10 cellular contexts compared by ENCODE assay signal in the genomic region with DNA sequence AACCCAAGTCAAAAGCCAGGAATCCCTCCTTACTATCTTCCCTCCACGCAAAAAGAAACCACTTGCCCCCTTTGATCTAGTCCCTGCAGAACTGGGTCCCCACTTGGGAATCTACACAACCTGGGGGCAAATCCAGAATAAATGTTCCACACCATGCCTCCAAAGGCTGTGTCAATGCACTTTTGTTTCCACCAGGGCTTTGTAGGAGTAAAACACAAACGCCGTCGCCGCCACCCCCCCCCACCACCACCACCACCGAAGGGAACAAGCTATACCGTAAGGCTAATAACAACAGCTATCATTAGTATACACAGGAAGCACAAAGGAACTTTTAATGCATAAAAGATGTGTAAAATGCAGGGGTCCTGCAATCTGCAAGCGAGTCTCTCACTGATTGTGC. TPM values are rescaled to one million over a fixed set of nuclear protein-coding genes. Genes with fewer than 3 reads are reported as not detected.
DNase-seq lines count a peak whose midpoint lies in the region; ATAC-seq, FAIRE-seq and TF ChIP-seq lines count a peak whose summit lies in the region.
"Had no signal": no experiment of that assay in that cellular context is flagged by ENCODE, and none has a peak within 500 bp of the region (broad histone marks: within the 10 kb centered on the region; RNA-seq: fewer than 3 reads in every experiment).

No MANE protein-coding gene starts in this region.

- in situ Hi-C loops in K562 (cut with MboI) = no loop called here

- H3K4me3 ChIP-seq in CD8-positive, alpha-beta T cell (ENCODE audit: low read depth, low read length) = peak overlapping the region; percentile 37
- 0 out of 2 replicates have a peak overlapping the region, but pooled peaks have one; percentile 6 for H3K4me3 ChIP-seq in K562

- DNase-seq in CD8-positive, alpha-beta T cell = no peak
- no peak for DNase-seq in K562 (ENCODE audit: extremely low read depth in 1 of 4, low spot score in 3 of 4)
- no peak for DNase-seq in neural crest cell (ENCODE audit: low read depth, low spot score)
- no peak for DNase-seq in central memory CD4-positive, alpha-beta T cell
- DNase-seq in MV-4-11 (lab: John Stamatoyannopoulos, UW) = no peak
- no peak for DNase-seq in NCI-H69 (lab: John Stamatoyannopoulos, UW)
- DNase-seq: activated CD8-positive, alpha-beta memory T cell treated with anti-CD3 and anti-CD28 coated beads for 24 hours; cerebellar nuclear complex had no signal

- no peaks in the 10 kb centered on the region for H3K9me3 Mint-ChIP-seq in CD8-positive, alpha-beta T cell
- H3K9me3 Mint-ChIP-seq in IgD-negative memory B cell = no peaks in the 10 kb centered on the region
- no peaks in the 10 kb centered on the region for H3K9me3 Mint-ChIP-seq in neural crest cell

- peak overlapping the region; percentile 38 to 72; a peak in 2 of 4 replicates for H3K9ac ChIP-seq in K562 (ENCODE audit: insufficient read depth in 1 of 2, low read depth in 2 of 2, low read length in 2 of 2)

- CTCF ChIA-PET in CD8-positive, alpha-beta T cell (lab: Charles Lee) = no interaction called here
- CTCF ChIA-PET in K562 (lab: Yijun Ruan, JAX; ENCODE audit: low intra/inter-chr PET ratio) = no interaction called here

- H3K27ac ChIP-seq in CD8-positive, alpha-beta T cell (ENCODE audit: low read depth, low read length) = no peak overlapping the region
- peak overlapping the region; percentile 55; the same call in 2 of the 3 replicates for H3K27ac ChIP-seq in K562 (ENCODE audit: extremely low read depth, low read depth, low read length)

- H3K27me3 ChIP-seq in CD8-positive, alpha-beta T cell (ENCODE audit: insufficient read depth, low read length) = no peaks in the 10 kb centered on the region
- H3K27me3 ChIP-seq in K562 (ENCODE audit: control insufficient read depth in 2 of 2, insufficient read depth in 2 of 2, low read length in 2 of 2) = no peaks in the 10 kb centered on the region

- no peaks in the 10 kb centered on the region for H3K36me3 ChIP-seq in CD8-positive, alpha-beta T cell (ENCODE audit: insufficient read depth, low read length)
- peaks cover 77% of the 10 kb centered on the region for H3K36me3 ChIP-seq in K562 (ENCODE audit: control insufficient read depth, insufficient read depth, low read length)

- peak overlapping the region; percentile 63 for H3K4me2 ChIP-seq in K562 (ENCODE audit: insufficient read depth, low read length)

- H3K27ac Mint-ChIP-seq in CD8-positive, alpha-beta T cell = no peak overlapping the region
- peak overlapping the region in 1 of 3 donors; percentile 67 for H3K27ac Mint-ChIP-seq in IgD-negative memory B cell
- H3K27ac Mint-ChIP-seq in neural crest cell (ENCODE audit: unreplicated experiment) = no peak overlapping the region

- H3K27me3 Mint-ChIP-seq in CD8-positive, alpha-beta T cell (ENCODE audit: low read depth) = no peaks in the 10 kb centered on the region
- peaks cover 9% of the 10 kb centered on the region for H3K27me3 Mint-ChIP-seq in IgD-negative memory B cell
- H3K27me3 Mint-ChIP-seq in neural crest cell (ENCODE audit: low read depth) = peaks cover 33% of the 10 kb centered on the region

- intact Hi-C loops in CD8-positive, alpha-beta T cell (cut with DNase I, micrococcal nuclease) = no loop called here
- intact Hi-C loops in K562 (cut with micrococcal nuclease) = no loop called here

- TF ChIP-seq RAD21 in K562 (CRISPR knock-in tag; conservative IDR thresholded peaks at IDR 0.05 in 1 of 2, IDR thresholded peaks at IDR 0.05 in 1 of 2) = no peak

- BruUV-seq in K562 (replicated peaks; lab: Mats Ljungman, UMichigan) = no TSS peak

- H3K9me3 ChIP-seq in CD8-positive, alpha-beta T cell (ENCODE audit: low read length) = no peaks in the 10 kb centered on the region
- H3K9me3 ChIP-seq in K562 (replicated peaks; ENCODE audit: control insufficient read depth, insufficient read depth, low read depth, low read length) = no peaks in the 10 kb centered on the region

- no peak for ATAC-seq in CD8-positive, alpha-beta T cell
- ATAC-seq in K562 = no peak

- 8% methylated on average over 3 of the region's 8 CpGs for WGBS in K562 (ENCODE audit: insufficient coverage, low coverage, missing lambda C conversion rate)

- TF ChIP-seq POLR2A in K562 (conservative IDR thresholded peaks at IDR 0.05) = no peak

- TF ChIP-seq CTCF in CD8-positive, alpha-beta T cell (IDR thresholded peaks at IDR 0.05) = no peak
- TF ChIP-seq CTCF in K562 (IDR thresholded peaks at IDR 0.05 in 2 of 3, conservative IDR thresholded peaks at IDR 0.05 in 1 of 3; ENCODE audit: insufficient read depth in 2 of 3, low read depth in 1 of 3, low read length in 3 of 3) = no peak
- no peak for TF ChIP-seq CTCF in neural crest cell (conservative IDR thresholded peaks at IDR 0.05)

- no peak for FAIRE-seq in K562 (lab: Jason Lieb, UNC)
- FAIRE-seq: RCC 7860 had no signal

- H3K36me3 Mint-ChIP-seq in CD8-positive, alpha-beta T cell = no peaks in the 10 kb centered on the region
- H3K36me3 Mint-ChIP-seq in IgD-negative memory B cell = peaks cover 2% of the 10 kb centered on the region
- no peaks in the 10 kb centered on the region for H3K36me3 Mint-ChIP-seq in neural crest cell (ENCODE audit: low read depth)

- peaks cover 74% of the 10 kb centered on the region for H3K4me1 Mint-ChIP-seq in CD8-positive, alpha-beta T cell (ENCODE audit: low read depth)
- H3K4me1 Mint-ChIP-seq in IgD-negative memory B cell = peaks cover 19 to 36% (median 29%) of the 10 kb centered on the region in 3 donors
- H3K4me1 Mint-ChIP-seq in neural crest cell = peaks cover 79% of the 10 kb centered on the region

- peaks cover 97% of the 10 kb centered on the region for H4K20me1 ChIP-seq in K562 (replicated peaks; ENCODE audit: control insufficient read depth, insufficient read depth, low read length)

- peaks cover 65% of the 10 kb centered on the region for H3K4me1 ChIP-seq in CD8-positive, alpha-beta T cell (ENCODE audit: insufficient read depth, low read length)
- peaks cover 55 to 64% of the 10 kb centered on the region in 2 experiments for H3K4me1 ChIP-seq in K562 (replicated peaks in 1 of 2; ENCODE audit: control insufficient read depth in 2 of 2, insufficient read depth in 2 of 2, low read length in 2 of 2)

- peaks cover 23% of the 10 kb centered on the region for H3K9me1 ChIP-seq in K562 (ENCODE audit: control insufficient read depth, insufficient read depth, low read length)

- peaks cover 99% of the 10 kb centered on the region for H3K79me2 ChIP-seq in K562 (ENCODE audit: control insufficient read depth, insufficient read depth, low read length)

- POLR2A ChIA-PET in CD8-positive, alpha-beta T cell (lab: Charles Lee) = interaction anchor here (0.6 kb wide), 1 partner anchor 118 kb away, joined by 4 read pairs; no protein-coding TSS in a partner anchor
- POLR2A ChIA-PET in K562 (lab: Yijun Ruan, JAX) = interaction anchor here (0.6 to 2.8 kb wide), 6 partner anchors 9 to 267 kb away, joined by 3 to 12 read pairs (median 5); partner anchors contain the start of gene BCOR

- peak overlapping the region; percentile 75 for H3K4me3 Mint-ChIP-seq in CD8-positive, alpha-beta T cell
- H3K4me3 Mint-ChIP-seq in IgD-negative memory B cell (peak overlapping the region; percentile 66 to 90 (median 77)), neural crest cell (peak overlapping the region; percentile 69)

- TF ChIP-seq EP300 in K562 (IDR thresholded peaks at IDR 0.05; ENCODE audit: low read length) = no peak

- no peak overlapping the region for H2AFZ ChIP-seq in K562 (ENCODE audit: low read depth, low read length)

TF ChIP-seq in K562, 482 proteins besides CTCF, POLR2A, EP300 and RAD21 (continues in another document):
- TF ChIP-seq, protein P1, sequence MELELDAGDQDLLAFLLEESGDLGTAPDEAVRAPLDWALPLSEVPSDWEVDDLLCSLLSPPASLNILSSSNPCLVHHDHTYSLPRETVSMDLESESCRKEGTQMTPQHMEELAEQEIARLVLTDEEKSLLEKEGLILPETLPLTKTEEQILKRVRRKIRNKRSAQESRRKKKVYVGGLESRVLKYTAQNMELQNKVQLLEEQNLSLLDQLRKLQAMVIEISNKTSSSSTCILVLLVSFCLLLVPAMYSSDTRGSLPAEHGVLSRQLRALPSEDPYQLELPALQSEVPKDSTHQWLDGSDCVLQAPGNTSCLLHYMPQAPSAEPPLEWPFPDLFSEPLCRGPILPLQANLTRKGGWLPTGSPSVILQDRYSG (tag; conservative IDR thresholded peaks at IDR 0.05; ENCODE audit: low read depth) = no peak
- TF ChIP-seq MTA2 (IDR thresholded peaks at IDR 0.05; ENCODE audit: low read depth) (no peak), SPI1 (IDR thresholded peaks at IDR 0.05; ENCODE audit: borderline replicate concordance, low read depth, low read length) (no peak), ZNF740 (CRISPR knock-in tag; IDR thresholded peaks at IDR 0.05) (0 out of 2 replicates have a peak, but pooled peaks have one; percentile 52), ZNF740 (tag; IDR thresholded peaks at IDR 0.05) (no peak)

RNA-seq across cellular contexts. Expression of gene BCOR, which starts 13.3 kb away (rescaled TPM):
- 10 to 100 TPM; 35.5 to 38.5 TPM for total RNA-seq in CD8-positive, alpha-beta T cell
- 10.2 TPM for polyA plus RNA-seq in IgD-negative memory B cell
- 128 and 140 TPM in 2 replicates for total RNA-seq in K562 (2011; cell fraction: chromatin; rRNA removed; ENCODE audit: low replicate concordance)
- 71.6 and 74.4 TPM in 2 replicates for total RNA-seq in K562 (2011; cell fraction: nucleolus; rRNA removed)
- 97.0 and 135 TPM in 2 replicates for total RNA-seq in K562 (2011; cell fraction: nucleoplasm; rRNA removed)
- total RNA-seq in K562 (2014; rRNA removed) = 73.7 and 76.0 TPM in 2 replicates
- total RNA-seq in K562 (2014; rRNA removed; fragmentation: Illumina TruSeq; extraction: Trizol) = 37.6 and 37.9 TPM in 2 replicates
- total RNA-seq in K562 (2015; rRNA removed; fragmentation: Illumina TruSeq; extraction: Trizol) = 33.0 and 36.6 TPM in 2 replicates
- 98.3 and 113 TPM in 2 replicates for total RNA-seq in K562 (2021)
- 27.5 and 28.1 TPM in 2 replicates for polyA plus RNA-seq in K562 (2011; rRNA removed)
- 30.1 and 38.0 TPM in 2 replicates for polyA plus RNA-seq in K562 (2011; cell fraction: cytosol; rRNA removed)
- 64.0 and 93.7 TPM in 2 replicates for polyA plus RNA-seq in K562 (2011; cell fraction: nucleus; rRNA removed)
- polyA plus RNA-seq in K562 (2012) = 72.8 and 76.1 TPM in 2 replicates
- 88.1 and 98.5 TPM in 2 replicates for polyA plus RNA-seq in K562 (2014; fragmentation: Illumina TruSeq; extraction: Trizol)
- 10 to 100 TPM; 32.0 to 37.4 TPM for polyA plus RNA-seq in K562 (2014; fragmentation: Nextera tagmentation; extraction: Ambion mirVana)
- 44.4 and 64.6 TPM in 2 replicates for polyA plus RNA-seq in K562 (2014; rRNA removed)
- polyA minus RNA-seq in K562 (2011; rRNA and poly(A)+ RNA removed) = 40.5 and 49.5 TPM in 2 replicates
- 105 and 120 TPM in 2 replicates for polyA minus RNA-seq in K562 (2011; cell fraction: cytosol; rRNA and poly(A)+ RNA removed)
- polyA minus RNA-seq in K562 (2011; cell fraction: nucleus; rRNA and poly(A)+ RNA removed) = 36.9 and 50.0 TPM in 2 replicates
- total RNA-seq in neural crest cell = 33.2 and 41.1 TPM in 2 replicates
